Comparison of ENCODE assay signal across 12 cellular contexts in the genomic region with DNA sequence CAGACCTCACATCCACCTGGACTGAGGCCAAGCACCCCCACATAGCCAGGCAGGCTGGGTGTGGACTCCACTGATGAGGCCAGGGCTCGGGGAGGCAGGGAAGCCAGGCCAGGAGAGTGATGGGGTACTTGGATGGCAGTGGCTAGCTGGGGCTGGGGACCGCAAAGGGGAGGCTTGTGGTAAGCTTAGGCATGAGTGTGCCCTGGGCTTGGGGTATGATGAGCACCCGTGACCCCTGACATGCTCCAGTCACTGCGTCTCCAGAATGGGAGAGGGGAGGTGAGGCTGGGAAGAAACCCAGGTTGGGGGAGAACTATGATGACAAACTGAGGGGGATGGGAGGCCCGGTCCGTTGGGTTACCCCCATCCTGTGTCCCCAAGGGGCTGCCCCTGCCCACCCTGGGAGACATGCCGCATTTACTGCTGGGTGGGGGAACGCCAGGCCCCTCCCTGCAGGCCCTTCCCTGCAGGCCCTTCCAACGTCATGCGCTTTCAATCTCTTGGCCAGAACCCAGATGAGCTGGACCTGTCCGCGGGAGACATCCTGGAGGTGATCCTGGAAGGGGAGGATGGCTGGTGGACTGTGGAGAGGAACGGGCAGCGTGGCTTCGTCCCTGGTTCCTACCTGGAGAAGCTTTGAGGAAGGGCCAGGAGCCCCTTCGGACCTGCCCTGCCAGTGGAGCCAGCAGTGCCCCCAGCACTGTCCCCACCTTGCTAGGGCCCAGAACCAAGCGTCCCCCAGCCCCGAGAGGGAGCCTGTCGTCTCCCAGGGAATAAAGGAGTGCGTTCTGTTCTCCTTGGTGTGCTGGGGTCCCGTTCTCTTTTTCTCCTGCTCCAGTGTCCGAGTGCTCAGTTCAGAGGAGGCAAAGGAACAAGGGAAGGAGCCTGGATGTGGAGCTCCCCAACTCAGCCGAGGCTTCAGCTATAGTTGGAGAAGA. TPM values are rescaled to one million over a fixed set of nuclear protein-coding genes. Genes with fewer than 3 reads are reported as not detected.
DNase-seq lines count a peak whose midpoint lies in the region; ATAC-seq and TF ChIP-seq lines count a peak whose summit lies in the region.
"Had no signal": no experiment of that assay in that cellular context is flagged by ENCODE, and none has a peak within 500 bp of the region (broad histone marks: within the 10 kb centered on the region; RNA-seq: fewer than 3 reads in every experiment).

No MANE protein-coding gene starts in this region.

- H3K27me3 Mint-ChIP-seq in activated T-cell treated with anti-CD3 and anti-CD28 coated beads, Interleukin-2, amount 50 U/mL, for 72 hours (ENCODE audit: low read depth): no peaks in the 10 kb centered on the region
- no peaks in the 10 kb centered on the region for H3K27me3 Mint-ChIP-seq in activated T-cell treated with anti-CD3 and anti-CD28 coated beads, Interleukin-2, amount 50 U/mL, for 4 hours (ENCODE audit: low read depth)
- H3K27me3 Mint-ChIP-seq in activated T-helper 1 cell treated with anti-CD3 and anti-CD28 coated beads, Interleukin-12 subunit alpha, Interleukin-12 subunit beta, Interleukin-2, Interleukin-4 antibody, amounts not matched to agents 30 ng/mL and 10 ng/mL and 1 ng/mL, durations not matched to agents 14 hours and 24 hours and 36 hours (ENCODE audit: insufficient read depth): no peaks in the 10 kb centered on the region
- H3K27me3 Mint-ChIP-seq in stimulated activated naive CD8-positive, alpha-beta T cell treated with anti-CD3 and anti-CD28 coated beads, Interleukin-15, amount 100 ng/mL, for 72 hours: no peaks in the 10 kb centered on the region

- H3K9me3 Mint-ChIP-seq in activated T-cell treated with anti-CD3 and anti-CD28 coated beads, Interleukin-2, amount 50 U/mL, for 72 hours: peaks cover 0 to 7% of the 10 kb centered on the region in 2 donors
- H3K9me3 Mint-ChIP-seq in activated T-cell treated with anti-CD3 and anti-CD28 coated beads, Interleukin-2, amount 50 U/mL, for 4 hours: peaks cover 4% of the 10 kb centered on the region
- no peaks in the 10 kb centered on the region for H3K9me3 Mint-ChIP-seq in activated T-helper 1 cell treated with anti-CD3 and anti-CD28 coated beads, Interleukin-12 subunit alpha, Interleukin-12 subunit beta, Interleukin-2, Interleukin-4 antibody, amounts not matched to agents 30 ng/mL and 10 ng/mL and 1 ng/mL, durations not matched to agents 14 hours and 24 hours and 36 hours
- H3K9me3 Mint-ChIP-seq in stimulated activated naive CD8-positive, alpha-beta T cell treated with anti-CD3 and anti-CD28 coated beads, Interleukin-15, amount 100 ng/mL, for 72 hours: peaks cover 0 to 8% of the 10 kb centered on the region in 2 donors

- TF ChIP-seq CTCF in left lung (IDR thresholded peaks at IDR 0.05): no peak

- intact Hi-C loops in activated T-helper 1 cell treated with anti-CD3 and anti-CD28 coated beads, Interleukin-12 subunit alpha, Interleukin-12 subunit beta, Interleukin-2, Interleukin-4 antibody, amounts not matched to agents 30 ng/mL and 10 ng/mL and 1 ng/mL, durations not matched to agents 14 hours and 24 hours and 36 hours (cut with micrococcal nuclease): no loop called here
- intact Hi-C loops in left lung (cut with DNase I): no loop called here

- no peak for DNase-seq in activated T-cell treated with anti-CD3 and anti-CD28 coated beads, Interleukin-2, amount 50 U/mL, for 72 hours
- DNase-seq in activated T-cell treated with anti-CD3 and anti-CD28 coated beads, Interleukin-2, amount 50 U/mL, for 4 hours: no peak
- no peak for DNase-seq in activated T-helper 1 cell treated with anti-CD3 and anti-CD28 coated beads, Interleukin-12 subunit alpha, Interleukin-12 subunit beta, Interleukin-2, Interleukin-4 antibody, amounts not matched to agents 30 ng/mL and 10 ng/mL and 1 ng/mL, durations not matched to agents 14 hours and 24 hours and 36 hours (ENCODE audit: low spot score)
- DNase-seq in left lung: peak; percentile 32 to 65
- DNase-seq in stimulated activated naive CD8-positive, alpha-beta T cell treated with anti-CD3 and anti-CD28 coated beads, Interleukin-15, amount 100 ng/mL, for 72 hours: peak in 1 of 2 donors; percentile 11
- DNase-seq in retina: no peak
- DNase-seq: activated T-cell treated with anti-CD3 and anti-CD28 coated beads, Interleukin-2, amount 50 U/mL, for 1 hour; effector CD4-positive, alpha-beta T cell; NCI-H2227 treated with DMSO at 0.1 percent for 48 hours had no signal

- H3K36me3 Mint-ChIP-seq in activated T-cell treated with anti-CD3 and anti-CD28 coated beads, Interleukin-2, amount 50 U/mL, for 72 hours (ENCODE audit: insufficient read depth in 2 of 2): peaks cover 13 to 25% of the 10 kb centered on the region in 2 donors
- peaks cover 27% of the 10 kb centered on the region for H3K36me3 Mint-ChIP-seq in activated T-cell treated with anti-CD3 and anti-CD28 coated beads, Interleukin-2, amount 50 U/mL, for 4 hours (ENCODE audit: insufficient read depth)
- H3K36me3 Mint-ChIP-seq in activated T-helper 1 cell treated with anti-CD3 and anti-CD28 coated beads, Interleukin-12 subunit alpha, Interleukin-12 subunit beta, Interleukin-2, Interleukin-4 antibody, amounts not matched to agents 30 ng/mL and 10 ng/mL and 1 ng/mL, durations not matched to agents 14 hours and 24 hours and 36 hours (ENCODE audit: low read depth): peaks cover 54% of the 10 kb centered on the region

- ATAC-seq in activated T-cell treated with anti-CD3 and anti-CD28 coated beads, Interleukin-2, amount 50 U/mL, for 72 hours (replicated peaks in 1 of 2): no peak
- ATAC-seq in activated T-cell treated with anti-CD3 and anti-CD28 coated beads, Interleukin-2, amount 50 U/mL, for 4 hours: no peak
- no peak for ATAC-seq in left lung
- no peak for ATAC-seq in stimulated activated naive CD8-positive, alpha-beta T cell treated with anti-CD3 and anti-CD28 coated beads, Interleukin-15, amount 100 ng/mL, for 72 hours
- no peak for ATAC-seq in GM19023 (IDR thresholded peaks at IDR 0.05; ENCODE audit: unreplicated experiment)
- ATAC-seq in HG02973 (IDR thresholded peaks at IDR 0.05; ENCODE audit: unreplicated experiment): no peak

- H3K4me3 Mint-ChIP-seq in activated T-cell treated with anti-CD3 and anti-CD28 coated beads, Interleukin-2, amount 50 U/mL, for 72 hours: no peak overlapping the region
- H3K4me3 Mint-ChIP-seq in activated T-cell treated with anti-CD3 and anti-CD28 coated beads, Interleukin-2, amount 50 U/mL, for 4 hours: no peak overlapping the region
- no peak overlapping the region for H3K4me3 Mint-ChIP-seq in activated T-helper 1 cell treated with anti-CD3 and anti-CD28 coated beads, Interleukin-12 subunit alpha, Interleukin-12 subunit beta, Interleukin-2, Interleukin-4 antibody, amounts not matched to agents 30 ng/mL and 10 ng/mL and 1 ng/mL, durations not matched to agents 14 hours and 24 hours and 36 hours
- peak overlapping the region in 1 of 2 donors; percentile 48 for H3K4me3 Mint-ChIP-seq in stimulated activated naive CD8-positive, alpha-beta T cell treated with anti-CD3 and anti-CD28 coated beads, Interleukin-15, amount 100 ng/mL, for 72 hours

- peaks cover 0 to 12% of the 10 kb centered on the region in 2 donors for H3K27me3 ChIP-seq in left lung

- H3K9me3 ChIP-seq in left lung: no peaks in the 10 kb centered on the region

- H3K36me3 ChIP-seq in left lung: peaks cover 0 to 61% of the 10 kb centered on the region in 2 donors

- peak overlapping the region in 1 of 2 donors; percentile 55 for H3K27ac ChIP-seq in left lung

- H3K4me3 ChIP-seq in left lung: no peak overlapping the region

- H3K4me1 ChIP-seq in left lung: no peaks in the 10 kb centered on the region

- peaks cover 3% of the 10 kb centered on the region for H3K4me1 Mint-ChIP-seq in activated T-cell treated with anti-CD3 and anti-CD28 coated beads, Interleukin-2, amount 50 U/mL, for 72 hours (ENCODE audit: low read depth)
- H3K4me1 Mint-ChIP-seq in activated T-cell treated with anti-CD3 and anti-CD28 coated beads, Interleukin-2, amount 50 U/mL, for 4 hours (ENCODE audit: low read depth): peaks cover 3% of the 10 kb centered on the region
- H3K4me1 Mint-ChIP-seq in activated T-helper 1 cell treated with anti-CD3 and anti-CD28 coated beads, Interleukin-12 subunit alpha, Interleukin-12 subunit beta, Interleukin-2, Interleukin-4 antibody, amounts not matched to agents 30 ng/mL and 10 ng/mL and 1 ng/mL, durations not matched to agents 14 hours and 24 hours and 36 hours (ENCODE audit: low read depth): peaks cover 15% of the 10 kb centered on the region
- peaks cover 31% of the 10 kb centered on the region for H3K4me1 Mint-ChIP-seq in stimulated activated naive CD8-positive, alpha-beta T cell treated with anti-CD3 and anti-CD28 coated beads, Interleukin-15, amount 100 ng/mL, for 72 hours

- peak overlapping the region; percentile 92 for H3K27ac Mint-ChIP-seq in activated T-cell treated with anti-CD3 and anti-CD28 coated beads, Interleukin-2, amount 50 U/mL, for 72 hours
- H3K27ac Mint-ChIP-seq in activated T-helper 1 cell treated with anti-CD3 and anti-CD28 coated beads, Interleukin-12 subunit alpha, Interleukin-12 subunit beta, Interleukin-2, Interleukin-4 antibody, amounts not matched to agents 30 ng/mL and 10 ng/mL and 1 ng/mL, durations not matched to agents 14 hours and 24 hours and 36 hours: peak overlapping the region; percentile 83
- peak overlapping the region; percentile 40 to 94 for H3K27ac Mint-ChIP-seq in stimulated activated naive CD8-positive, alpha-beta T cell treated with anti-CD3 and anti-CD28 coated beads, Interleukin-15, amount 100 ng/mL, for 72 hours

RNA-seq across cellular contexts. Expression of a gene that starts 34.1 kb away (rescaled TPM):
- total RNA-seq in activated T-cell treated with anti-CD3 and anti-CD28 coated beads, Interleukin-2, amount 50 U/mL, for 72 hours: 10 to 100 TPM; 30.4 to 36.4 TPM
- 10 to 100 TPM; 38.6 to 53.1 (median 42.8) TPM for total RNA-seq in activated T-cell treated with anti-CD3 and anti-CD28 coated beads, Interleukin-2, amount 50 U/mL, for 4 hours
- 41.5 and 41.6 TPM in 2 replicates for total RNA-seq in activated T-helper 1 cell treated with anti-CD3 and anti-CD28 coated beads, Interleukin-12 subunit alpha, Interleukin-12 subunit beta, Interleukin-2, Interleukin-4 antibody, amounts not matched to agents 30 ng/mL and 10 ng/mL and 1 ng/mL, durations not matched to agents 14 hours and 24 hours and 36 hours
- 100 to 1,000 TPM; 385 to 645 TPM for total RNA-seq in left lung

RNA-seq across cellular contexts. Expression of a gene that starts 41.9 kb away (rescaled TPM):
- total RNA-seq in activated T-cell treated with anti-CD3 and anti-CD28 coated beads, Interleukin-2, amount 50 U/mL, for 72 hours: 100 to 1,000 TPM; 141 to 152 TPM
- 100 to 1,000 TPM in 1 of 3 donors, 10 to 100 TPM in 2; 85.4 to 130 (median 92.1) TPM for total RNA-seq in activated T-cell treated with anti-CD3 and anti-CD28 coated beads, Interleukin-2, amount 50 U/mL, for 4 hours
- total RNA-seq in activated T-helper 1 cell treated with anti-CD3 and anti-CD28 coated beads, Interleukin-12 subunit alpha, Interleukin-12 subunit beta, Interleukin-2, Interleukin-4 antibody, amounts not matched to agents 30 ng/mL and 10 ng/mL and 1 ng/mL, durations not matched to agents 14 hours and 24 hours and 36 hours: 218 and 226 TPM in 2 replicates
- total RNA-seq in left lung: 10 to 100 TPM in 1 of 2 donors, 1 to 10 TPM in 1; 9.1 to 52.9 TPM
- total RNA-seq: SK-MEL-5 had no signal

Comparison
In these comparisons a context has a peak if more than half of its experiments do, and no peak if none do; other contexts are left out.
1. DNase-seq: peak in left lung (2 of 2); none in activated T-cell treated with anti-CD3 and anti-CD28 coated beads, Interleukin-2, amount 50 U/mL, for 72 hours (0 of 2), activated T-cell treated with anti-CD3 and anti-CD28 coated beads, Interleukin-2, amount 50 U/mL, for 4 hours (single experiment), activated T-helper 1 cell treated with anti-CD3 and anti-CD28 coated beads, Interleukin-12 subunit alpha, Interleukin-12 subunit beta, Interleukin-2, Interleukin-4 antibody, amounts not matched to agents 30 ng/mL and 10 ng/mL and 1 ng/mL, durations not matched to agents 14 hours and 24 hours and 36 hours (single experiment) and retina (single experiment).
2. Peak in every context shown above with its lines, with median percentiles within 50 percentile points of each other: H3K27ac Mint-ChIP-seq.